In genomic region chrX:68647156-68647957, GRCh38 we compare ENCODE assay signal across 9 cellular contexts. TPM values are rescaled to one million over a fixed set of nuclear protein-coding genes. Genes with fewer than 3 reads are reported as not detected.
A peak's percentile ranks its signal among the peaks of the same experiment; 100 is the strongest.
DNase-seq lines count a peak whose midpoint lies in the region; ATAC-seq and TF ChIP-seq lines count a peak whose summit lies in the region.
"Had no signal": no experiment of that assay in that cellular context is flagged by ENCODE, and none has a peak within 500 bp of the region (broad histone marks: within the 10 kb centered on the region; RNA-seq: fewer than 3 reads in every experiment).

Gene STARD8 (plus strand): TSS chrX:68647666. CDS start chrX:68647883, 217 bp downstream.

- no peaks in the 10 kb centered on the region for H3K36me3 Mint-ChIP-seq in Caco-2 (ENCODE audit: insufficient read depth, unreplicated experiment)
- H3K36me3 Mint-ChIP-seq in activated CD4-positive, alpha-beta memory T cell treated with anti-CD3 and anti-CD28 coated beads for 36 hours: no peaks in the 10 kb centered on the region

- no peaks in the 10 kb centered on the region for H3K4me1 ChIP-seq in Caco-2
- no peaks in the 10 kb centered on the region for H3K4me1 ChIP-seq in parathyroid adenoma

- H3K9me3 ChIP-seq in Caco-2: no peaks in the 10 kb centered on the region
- no peaks in the 10 kb centered on the region for H3K9me3 ChIP-seq in parathyroid adenoma (ENCODE audit: control insufficient read depth, low read length)

- H3K4me3 ChIP-seq in Caco-2 (ENCODE audit: low read depth, low read length) (peak within 1 kb of the TSS; percentile 6; the same call in 1 of the 2 replicates), parathyroid adenoma (ENCODE audit: low read depth, low read length) (peak within 1 kb of the TSS; percentile 22)

- peak; percentile 48 to 49 for DNase-seq in Caco-2
- DNase-seq in SK-MEL-5 (ENCODE audit: low read depth, low spot score): peak; percentile 45
- peak; percentile 29 for DNase-seq in foreskin melanocyte
- DNase-seq in activated CD4-positive, alpha-beta memory T cell treated with anti-CD3 and anti-CD28 coated beads for 36 hours: no peak
- DNase-seq: activated B cell treated with CpG ODN at 0.5 μM for 24 hours had no signal

- no peaks in the 10 kb centered on the region for H3K36me3 ChIP-seq in Caco-2 (ENCODE audit: control insufficient read depth, insufficient read depth, low read length)
- no peaks in the 10 kb centered on the region for H3K36me3 ChIP-seq in parathyroid adenoma (ENCODE audit: control insufficient read depth, insufficient read depth, low read length)

- no peaks in the 10 kb centered on the region for H3K9me3 Mint-ChIP-seq in Caco-2 (ENCODE audit: unreplicated experiment)
- H3K9me3 Mint-ChIP-seq in activated CD4-positive, alpha-beta memory T cell treated with anti-CD3 and anti-CD28 coated beads for 36 hours: no peaks in the 10 kb centered on the region
- H3K9me3 Mint-ChIP-seq: activated B cell treated with CpG ODN at 0.5 μM for 24 hours had no signal

- no peak for TF ChIP-seq CTCF in Caco-2 (IDR thresholded peaks at IDR 0.05; ENCODE audit: insufficient read depth in 1 of 2, low read depth in 1 of 2, low read length in 1 of 2, severe bottlenecking in 1 of 2, unreplicated experiment in 1 of 2)
- no peak for TF ChIP-seq CTCF in parathyroid adenoma (IDR thresholded peaks at IDR 0.05)

- CTCF ChIA-PET in Caco-2 (lab: Charles Lee): interaction anchor here (1.0 to 1.3 kb wide), 3 partner anchors 48 to 86 kb away, joined by 3 to 4 read pairs (median 4); no protein-coding TSS in a partner anchor
- CTCF ChIA-PET in activated CD4-positive, alpha-beta memory T cell treated with anti-CD3 and anti-CD28 coated beads for 36 hours (lab: Charles Lee): no interaction called here

- H3K27ac ChIP-seq in parathyroid adenoma: no peak within 1 kb of the TSS

- H3K4me1 Mint-ChIP-seq in Caco-2 (ENCODE audit: low read depth, unreplicated experiment): no peaks in the 10 kb centered on the region
- no peaks in the 10 kb centered on the region for H3K4me1 Mint-ChIP-seq in activated CD4-positive, alpha-beta memory T cell treated with anti-CD3 and anti-CD28 coated beads for 36 hours (ENCODE audit: low read depth)
- H3K4me1 Mint-ChIP-seq: activated B cell treated with CpG ODN at 0.5 μM for 24 hours had no signal

- no peaks in the 10 kb centered on the region for H3K79me2 ChIP-seq in parathyroid adenoma

- H3K27me3 ChIP-seq in Caco-2 (replicated peaks; ENCODE audit: control insufficient read depth, insufficient read depth, low read length) (no peaks in the 10 kb centered on the region), parathyroid adenoma (ENCODE audit: control insufficient read depth, insufficient read depth, low read length) (no peaks in the 10 kb centered on the region)

- ATAC-seq in GM18517 (IDR thresholded peaks at IDR 0.05; ENCODE audit: unreplicated experiment): no peak
- no peak for ATAC-seq in GM21825 (IDR thresholded peaks at IDR 0.05; ENCODE audit: unreplicated experiment)
- no peak for ATAC-seq in GM18870 (IDR thresholded peaks at IDR 0.05; ENCODE audit: unreplicated experiment)

- H2AFZ ChIP-seq in parathyroid adenoma: peak within 1 kb of the TSS; percentile 85

- POLR2A ChIA-PET in Caco-2 (lab: Charles Lee): no interaction called here
- POLR2A ChIA-PET in activated CD4-positive, alpha-beta memory T cell treated with anti-CD3 and anti-CD28 coated beads for 36 hours (lab: Charles Lee): no interaction called here

- BruUV-seq in Caco-2 (replicated peaks; lab: Mats Ljungman, UMichigan): no TSS peak

- H3K4me2 ChIP-seq in parathyroid adenoma (ENCODE audit: low read length): peak within 1 kb of the TSS; percentile 47

- H3K9ac ChIP-seq in parathyroid adenoma: no peak within 1 kb of the TSS

- peaks cover 5% of the 10 kb centered on the region for H3K27me3 Mint-ChIP-seq in Caco-2 (ENCODE audit: insufficient read depth, unreplicated experiment)
- peaks cover 6% of the 10 kb centered on the region for H3K27me3 Mint-ChIP-seq in activated CD4-positive, alpha-beta memory T cell treated with anti-CD3 and anti-CD28 coated beads for 36 hours

- in situ Hi-C loops in SK-MEL-5 (cut with HindIII; ENCODE audit: low pct_unique_long_range_greater_than_20kb, low sequenced_read_pairs): no loop called here

- peak within 1 kb of the TSS; percentile 14 for H3K4me3 Mint-ChIP-seq in Caco-2 (ENCODE audit: unreplicated experiment)
- no peak within 1 kb of the TSS for H3K4me3 Mint-ChIP-seq in activated CD4-positive, alpha-beta memory T cell treated with anti-CD3 and anti-CD28 coated beads for 36 hours
- H3K4me3 Mint-ChIP-seq: activated B cell treated with CpG ODN at 0.5 μM for 24 hours had no signal

- no peak within 1 kb of the TSS for H3K27ac Mint-ChIP-seq in Caco-2 (ENCODE audit: unreplicated experiment)
- H3K27ac Mint-ChIP-seq in activated CD4-positive, alpha-beta memory T cell treated with anti-CD3 and anti-CD28 coated beads for 36 hours: no peak within 1 kb of the TSS
- H3K27ac Mint-ChIP-seq: activated B cell treated with CpG ODN at 0.5 μM for 24 hours had no signal

- intact Hi-C loops in Caco-2 (cut with micrococcal nuclease; ENCODE audit: unreplicated experiment): loop anchor here (10.0 kb wide), 1 partner anchor 57 kb away; no protein-coding TSS in a partner anchor
- intact Hi-C loops in activated CD4-positive, alpha-beta memory T cell treated with anti-CD3 and anti-CD28 coated beads for 36 hours (cut with micrococcal nuclease): no loop called here

RNA-seq across cellular contexts. Expression of gene STARD8, which starts in this region (rescaled TPM):
- not detected in 2 replicates for total RNA-seq in Caco-2 (2022)
- total RNA-seq in SK-MEL-5 (2014; rRNA removed; shearing (Covaris generic)): 0.34 and 0.48 TPM in 2 replicates
- 0.89 and 1.3 TPM in 2 replicates for polyA plus RNA-seq in SK-MEL-5 (2015; cell fraction: cytosol; rRNA removed)
- 0.76 and 2.0 TPM in 2 replicates for polyA plus RNA-seq in SK-MEL-5 (2015; cell fraction: nucleus; rRNA removed)
- under 1 TPM; 0.57 to 0.80 TPM for total RNA-seq in activated CD4-positive, alpha-beta memory T cell treated with anti-CD3 and anti-CD28 coated beads for 36 hours

Comparison
In these comparisons a context has a peak if more than half of its experiments do, and no peak if none do; other contexts are left out.
1. Peak in DNase-seq and H3K4me3 ChIP-seq in Caco-2; RNA of the gene not detected or under 1 TPM.